Comparison of ENCODE assay signal across 1 cellular context in the genomic region with DNA sequence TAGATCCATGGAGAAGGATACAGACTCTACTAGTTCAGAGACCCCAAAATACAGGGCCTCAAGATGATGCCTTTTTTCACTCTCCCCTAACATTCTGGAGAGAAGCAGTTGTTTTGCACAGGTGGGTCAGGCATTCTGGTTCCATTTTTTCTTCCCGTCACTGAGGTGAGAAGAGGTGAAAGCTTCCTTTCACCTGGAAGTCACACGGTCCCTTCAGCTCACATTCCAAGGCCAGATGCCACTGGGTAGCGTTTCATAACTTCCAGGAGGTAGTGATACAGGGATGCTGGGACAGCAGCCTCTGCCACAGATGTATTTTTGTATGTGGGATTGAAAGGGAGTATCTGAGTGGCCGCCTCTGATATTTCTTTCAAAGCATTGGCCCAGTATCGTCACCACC.
TF ChIP-seq lines count a peak whose summit lies in the region.

No MANE protein-coding gene starts in this region.

TF ChIP-seq in HepG2, 621 proteins besides CTCF, POLR2A, EP300 and RAD21:
- TF ChIP-seq HDAC2 (CRISPR knock-in tag; IDR thresholded peaks at IDR 0.05) (peak; percentile 15; the same call in 1 of the 2 replicates), NCOA2 (CRISPR knock-in tag; IDR thresholded peaks at IDR 0.05) (peak; percentile 31; the same call in 1 of the 2 replicates), RBAK (CRISPR knock-in tag; IDR thresholded peaks at IDR 0.05) (no peak), SPEN (CRISPR knock-in tag; IDR thresholded peaks at IDR 0.05; ENCODE audit: low read depth) (peak; percentile 19; the same call in 1 of the 2 replicates), NR2F6 (IDR thresholded peaks at IDR 0.05) (no peak), NR2F6 (CRISPR knock-in tag; IDR thresholded peaks at IDR 0.05) (peak; percentile 14; the same call in 1 of the 2 replicates), PAF1 (CRISPR knock-in tag; IDR thresholded peaks at IDR 0.05) (no peak), GATAD2A (CRISPR knock-in tag; IDR thresholded peaks at IDR 0.05) (0 out of 2 replicates have a peak, but pooled peaks have one; percentile 30), ZNF501 (CRISPR knock-in tag; IDR thresholded peaks at IDR 0.05) (no peak), SNAPC2 (CRISPR knock-in tag; IDR thresholded peaks at IDR 0.05) (peak; percentile 8; the same call in 1 of the 2 replicates), TEAD3 (CRISPR knock-in tag; optimal IDR thresholded peaks at IDR 0.05; ENCODE audit: borderline replicate concordance) (peak; percentile 94), KDM1A (CRISPR knock-in tag; IDR thresholded peaks at IDR 0.05) (0 out of 2 replicates have a peak, but pooled peaks have one; percentile 43), ZNF792 (CRISPR knock-in tag; IDR thresholded peaks at IDR 0.05) (0 out of 2 replicates have a peak, but pooled peaks have one; percentile 48), EEA1 (CRISPR knock-in tag; IDR thresholded peaks at IDR 0.05; ENCODE audit: borderline replicate concordance) (0 out of 2 replicates have a peak, but pooled peaks have one; percentile 8), RXRB (CRISPR knock-in tag; IDR thresholded peaks at IDR 0.05; ENCODE audit: borderline replicate concordance) (peak; percentile 49; the same call in 1 of the 2 replicates), ETV6 (CRISPR knock-in tag; conservative IDR thresholded peaks at IDR 0.05) (0 out of 2 replicates have a peak, but pooled peaks have one; percentile 18)
- TF ChIP-seq, protein P1, sequence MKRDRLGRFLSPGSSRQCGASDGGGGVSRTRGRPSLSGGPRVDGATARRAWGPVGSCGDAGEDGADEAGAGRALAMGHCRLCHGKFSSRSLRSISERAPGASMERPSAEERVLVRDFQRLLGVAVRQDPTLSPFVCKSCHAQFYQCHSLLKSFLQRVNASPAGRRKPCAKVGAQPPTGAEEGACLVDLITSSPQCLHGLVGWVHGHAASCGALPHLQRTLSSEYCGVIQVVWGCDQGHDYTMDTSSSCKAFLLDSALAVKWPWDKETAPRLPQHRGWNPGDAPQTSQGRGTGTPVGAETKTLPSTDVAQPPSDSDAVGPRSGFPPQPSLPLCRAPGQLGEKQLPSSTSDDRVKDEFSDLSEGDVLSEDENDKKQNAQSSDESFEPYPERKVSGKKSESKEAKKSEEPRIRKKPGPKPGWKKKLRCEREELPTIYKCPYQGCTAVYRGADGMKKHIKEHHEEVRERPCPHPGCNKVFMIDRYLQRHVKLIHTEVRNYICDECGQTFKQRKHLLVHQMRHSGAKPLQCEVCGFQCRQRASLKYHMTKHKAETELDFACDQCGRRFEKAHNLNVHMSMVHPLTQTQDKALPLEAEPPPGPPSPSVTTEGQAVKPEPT (CRISPR knock-in tag; IDR thresholded peaks at IDR 0.05; ENCODE audit: low read depth) = no peak
- TF ChIP-seq, protein P2, sequence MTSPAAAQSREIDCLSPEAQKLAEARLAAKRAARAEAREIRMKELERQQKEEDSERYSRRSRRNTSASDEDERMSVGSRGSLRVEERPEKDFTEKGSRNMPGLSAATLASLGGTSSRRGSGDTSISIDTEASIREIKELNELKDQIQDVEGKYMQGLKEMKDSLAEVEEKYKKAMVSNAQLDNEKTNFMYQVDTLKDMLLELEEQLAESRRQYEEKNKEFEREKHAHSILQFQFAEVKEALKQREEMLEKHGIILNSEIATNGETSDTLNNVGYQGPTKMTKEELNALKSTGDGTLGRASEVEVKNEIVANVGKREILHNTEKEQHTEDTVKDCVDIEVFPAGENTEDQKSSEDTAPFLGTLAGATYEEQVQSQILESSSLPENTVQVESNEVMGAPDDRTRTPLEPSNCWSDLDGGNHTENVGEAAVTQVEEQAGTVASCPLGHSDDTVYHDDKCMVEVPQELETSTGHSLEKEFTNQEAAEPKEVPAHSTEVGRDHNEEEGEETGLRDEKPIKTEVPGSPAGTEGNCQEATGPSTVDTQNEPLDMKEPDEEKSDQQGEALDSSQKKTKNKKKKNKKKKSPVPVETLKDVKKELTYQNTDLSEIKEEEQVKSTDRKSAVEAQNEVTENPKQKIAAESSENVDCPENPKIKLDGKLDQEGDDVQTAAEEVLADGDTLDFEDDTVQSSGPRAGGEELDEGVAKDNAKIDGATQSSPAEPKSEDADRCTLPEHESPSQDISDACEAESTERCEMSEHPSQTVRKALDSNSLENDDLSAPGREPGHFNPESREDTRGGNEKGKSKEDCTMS (CRISPR knock-in tag; conservative IDR thresholded peaks at IDR 0.05) = 0 out of 2 replicates have a peak, but pooled peaks have one; percentile 52
- TF ChIP-seq, protein P3, sequence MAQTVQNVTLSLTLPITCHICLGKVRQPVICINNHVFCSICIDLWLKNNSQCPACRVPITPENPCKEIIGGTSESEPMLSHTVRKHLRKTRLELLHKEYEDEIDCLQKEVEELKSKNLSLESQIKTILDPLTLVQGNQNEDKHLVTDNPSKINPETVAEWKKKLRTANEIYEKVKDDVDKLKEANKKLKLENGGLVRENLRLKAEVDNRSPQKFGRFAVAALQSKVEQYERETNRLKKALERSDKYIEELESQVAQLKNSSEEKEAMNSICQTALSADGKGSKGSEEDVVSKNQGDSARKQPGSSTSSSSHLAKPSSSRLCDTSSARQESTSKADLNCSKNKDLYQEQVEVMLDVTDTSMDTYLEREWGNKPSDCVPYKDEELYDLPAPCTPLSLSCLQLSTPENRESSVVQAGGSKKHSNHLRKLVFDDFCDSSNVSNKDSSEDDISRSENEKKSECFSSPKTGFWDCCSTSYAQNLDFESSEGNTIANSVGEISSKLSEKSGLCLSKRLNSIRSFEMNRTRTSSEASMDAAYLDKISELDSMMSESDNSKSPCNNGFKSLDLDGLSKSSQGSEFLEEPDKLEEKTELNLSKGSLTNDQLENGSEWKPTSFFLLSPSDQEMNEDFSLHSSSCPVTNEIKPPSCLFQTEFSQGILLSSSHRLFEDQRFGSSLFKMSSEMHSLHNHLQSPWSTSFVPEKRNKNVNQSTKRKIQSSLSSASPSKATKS (CRISPR knock-in tag; IDR thresholded peaks at IDR 0.05) = 0 out of 2 replicates have a peak, but pooled peaks have one; percentile 19
- TF ChIP-seq, protein P4, sequence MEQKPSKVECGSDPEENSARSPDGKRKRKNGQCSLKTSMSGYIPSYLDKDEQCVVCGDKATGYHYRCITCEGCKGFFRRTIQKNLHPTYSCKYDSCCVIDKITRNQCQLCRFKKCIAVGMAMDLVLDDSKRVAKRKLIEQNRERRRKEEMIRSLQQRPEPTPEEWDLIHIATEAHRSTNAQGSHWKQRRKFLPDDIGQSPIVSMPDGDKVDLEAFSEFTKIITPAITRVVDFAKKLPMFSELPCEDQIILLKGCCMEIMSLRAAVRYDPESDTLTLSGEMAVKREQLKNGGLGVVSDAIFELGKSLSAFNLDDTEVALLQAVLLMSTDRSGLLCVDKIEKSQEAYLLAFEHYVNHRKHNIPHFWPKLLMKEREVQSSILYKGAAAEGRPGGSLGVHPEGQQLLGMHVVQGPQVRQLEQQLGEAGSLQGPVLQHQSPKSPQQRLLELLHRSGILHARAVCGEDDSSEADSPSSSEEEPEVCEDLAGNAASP (CRISPR knock-in tag; IDR thresholded peaks at IDR 0.05; ENCODE audit: borderline replicate concordance) = peak; percentile 65; the same call in 1 of the 2 replicates
- TF ChIP-seq, protein P5, sequence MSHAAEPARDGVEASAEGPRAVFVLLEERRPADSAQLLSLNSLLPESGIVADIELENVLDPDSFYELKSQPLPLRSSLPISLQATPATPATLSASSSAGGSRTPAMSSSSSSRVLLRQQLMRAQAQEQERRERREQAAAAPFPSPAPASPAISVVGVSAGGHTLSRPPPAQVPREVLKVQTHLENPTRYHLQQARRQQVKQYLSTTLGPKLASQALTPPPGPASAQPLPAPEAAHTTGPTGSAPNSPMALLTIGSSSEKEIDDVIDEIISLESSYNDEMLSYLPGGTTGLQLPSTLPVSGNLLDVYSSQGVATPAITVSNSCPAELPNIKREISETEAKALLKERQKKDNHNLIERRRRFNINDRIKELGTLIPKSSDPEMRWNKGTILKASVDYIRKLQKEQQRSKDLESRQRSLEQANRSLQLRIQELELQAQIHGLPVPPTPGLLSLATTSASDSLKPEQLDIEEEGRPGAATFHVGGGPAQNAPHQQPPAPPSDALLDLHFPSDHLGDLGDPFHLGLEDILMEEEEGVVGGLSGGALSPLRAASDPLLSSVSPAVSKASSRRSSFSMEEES (CRISPR knock-in tag; IDR thresholded peaks at IDR 0.05) = peak; percentile 51; the same call in 1 of the 2 replicates
